In genomic region chrX:102971536-102971935, GRCh38 we compare ENCODE assay signal across 1 cellular context. TPM values are rescaled to one million over a fixed set of nuclear protein-coding genes. Genes with fewer than 3 reads are reported as not detected.
"Had no signal": no experiment of that assay in that cellular context is flagged by ENCODE, and none has a peak within 500 bp of the region (broad histone marks: within the 10 kb centered on the region; RNA-seq: fewer than 3 reads in every experiment).

No MANE protein-coding gene starts in this region.

RNA-seq across cellular contexts. Expression of gene RAB40AL, which starts 34.5 kb away (rescaled TPM):
- polyA plus RNA-seq: IgD-negative memory B cell had no signal
